8 cellular contexts compared by ENCODE assay signal in genomic region chr16:10945065-10945787, GRCh38. TPM values are rescaled to one million over a fixed set of nuclear protein-coding genes. Genes with fewer than 3 reads are reported as not detected.
DNase-seq lines count a peak whose midpoint lies in the region; ATAC-seq lines count a peak whose summit lies in the region.

No MANE protein-coding gene starts in this region.

- H3K9ac ChIP-seq in iPS-18a (ENCODE audit: low read length) = peak overlapping the region; percentile 29

- no peaks in the 10 kb centered on the region for H3K9me3 ChIP-seq in iPS-18a (ENCODE audit: control insufficient read depth, low read depth, low read length)

- peaks cover 40% of the 10 kb centered on the region for H3K4me1 ChIP-seq in iPS-18a (ENCODE audit: control insufficient read depth, low read depth, low read length)

- H3K27me3 ChIP-seq in iPS-18a (ENCODE audit: control insufficient read depth, insufficient read depth, low read length) = peaks cover 4% of the 10 kb centered on the region

- CTCF ChIA-PET in activated CD4-positive, alpha-beta memory T cell treated with anti-CD3 and anti-CD28 coated beads, Interleukin-2, amount 10 ng/mL, durations not matched to agents 7 days and 5 days (lab: Charles Lee) = interaction anchor here (0.6 to 1.9 kb wide), 5 partner anchors 9 to 1034 kb away, joined by 3 to 10 read pairs (median 4); no protein-coding TSS in a partner anchor

- H3K27ac ChIP-seq in iPS-18a (ENCODE audit: low read length) = no peak overlapping the region

- no peaks in the 10 kb centered on the region for H3K9me3 Mint-ChIP-seq in activated CD4-positive, alpha-beta memory T cell treated with anti-CD3 and anti-CD28 coated beads, Interleukin-2, amount 10 ng/mL, durations not matched to agents 7 days and 5 days
- H3K9me3 Mint-ChIP-seq in stimulated activated naive B cell treated with anti-CD40 and anti-IgM and Interleukin-4, amounts not matched to agents 10 μg/mL and 1 μg/mL and 100 μg/mL, for 72 hours = no peaks in the 10 kb centered on the region

- DNase-seq in NCI-H146 (lab: John Stamatoyannopoulos, UW) (peak; percentile 37), NCI-H146 treated with DMSO at 0.1 percent for 48 hours (lab: John Stamatoyannopoulos, UW; ENCODE audit: unreplicated experiment) (no peak), NCI-H2171 treated with DMSO at 0.1 percent for 48 hours (lab: John Stamatoyannopoulos, UW) (no peak)
- no peak for DNase-seq in activated CD4-positive, alpha-beta memory T cell treated with anti-CD3 and anti-CD28 coated beads, Interleukin-2, amount 10 ng/mL, durations not matched to agents 7 days and 5 days
- DNase-seq in stimulated activated naive B cell treated with anti-CD40 and anti-IgM and Interleukin-4, amounts not matched to agents 10 μg/mL and 1 μg/mL and 100 μg/mL, for 72 hours = no peak
- DNase-seq in stimulated activated CD4-positive, alpha-beta T cell treated with anti-CD3 and anti-CD28 coated beads, Interleukin-4, amount 100 ng/mL, for 1 hour = no peak

- H3K4me3 Mint-ChIP-seq in activated CD4-positive, alpha-beta memory T cell treated with anti-CD3 and anti-CD28 coated beads, Interleukin-2, amount 10 ng/mL, durations not matched to agents 7 days and 5 days = peak overlapping the region; percentile 78
- H3K4me3 Mint-ChIP-seq in stimulated activated naive B cell treated with anti-CD40 and anti-IgM and Interleukin-4, amounts not matched to agents 10 μg/mL and 1 μg/mL and 100 μg/mL, for 72 hours = peak overlapping the region; percentile 94 to 99

- H3K4me3 ChIP-seq in iPS-18a (ENCODE audit: low read length) = peak overlapping the region; percentile 75

- peaks cover 3% of the 10 kb centered on the region for H3K36me3 Mint-ChIP-seq in activated CD4-positive, alpha-beta memory T cell treated with anti-CD3 and anti-CD28 coated beads, Interleukin-2, amount 10 ng/mL, durations not matched to agents 7 days and 5 days (ENCODE audit: low read depth)
- peaks cover 15 to 32% of the 10 kb centered on the region in 2 donors for H3K36me3 Mint-ChIP-seq in stimulated activated naive B cell treated with anti-CD40 and anti-IgM and Interleukin-4, amounts not matched to agents 10 μg/mL and 1 μg/mL and 100 μg/mL, for 72 hours

- POLR2A ChIA-PET in activated CD4-positive, alpha-beta memory T cell treated with anti-CD3 and anti-CD28 coated beads, Interleukin-2, amount 10 ng/mL, durations not matched to agents 7 days and 5 days (lab: Charles Lee) = interaction anchor here (0.6 to 2.0 kb wide), 7 partner anchors 12 to 906 kb away, joined by 3 to 11 read pairs (median 4); partner anchors contain the start of genes RSL1D1, SNN, TXNDC11 and ZC3H7A

- peak overlapping the region; percentile 26 for H3K27ac Mint-ChIP-seq in activated CD4-positive, alpha-beta memory T cell treated with anti-CD3 and anti-CD28 coated beads, Interleukin-2, amount 10 ng/mL, durations not matched to agents 7 days and 5 days
- peak overlapping the region; percentile 98 for H3K27ac Mint-ChIP-seq in stimulated activated naive B cell treated with anti-CD40 and anti-IgM and Interleukin-4, amounts not matched to agents 10 μg/mL and 1 μg/mL and 100 μg/mL, for 72 hours

- ATAC-seq in stimulated activated naive B cell treated with anti-CD40 and anti-IgM and Interleukin-4, amounts not matched to agents 10 μg/mL and 1 μg/mL and 100 μg/mL, for 72 hours (replicated peaks) = no peak
- no peak for ATAC-seq in HG02970 (IDR thresholded peaks at IDR 0.05; ENCODE audit: low FRiP score, unreplicated experiment)

- no peaks in the 10 kb centered on the region for H3K27me3 Mint-ChIP-seq in activated CD4-positive, alpha-beta memory T cell treated with anti-CD3 and anti-CD28 coated beads, Interleukin-2, amount 10 ng/mL, durations not matched to agents 7 days and 5 days
- H3K27me3 Mint-ChIP-seq in stimulated activated naive B cell treated with anti-CD40 and anti-IgM and Interleukin-4, amounts not matched to agents 10 μg/mL and 1 μg/mL and 100 μg/mL, for 72 hours = no peaks in the 10 kb centered on the region

- no peaks in the 10 kb centered on the region for H3K36me3 ChIP-seq in iPS-18a (ENCODE audit: control insufficient read depth, low read depth, low read length)

- H3K4me1 Mint-ChIP-seq in activated CD4-positive, alpha-beta memory T cell treated with anti-CD3 and anti-CD28 coated beads, Interleukin-2, amount 10 ng/mL, durations not matched to agents 7 days and 5 days = peaks cover 72% of the 10 kb centered on the region
- H3K4me1 Mint-ChIP-seq in stimulated activated naive B cell treated with anti-CD40 and anti-IgM and Interleukin-4, amounts not matched to agents 10 μg/mL and 1 μg/mL and 100 μg/mL, for 72 hours = peaks cover 54 to 78% of the 10 kb centered on the region in 2 donors

RNA-seq across cellular contexts. Expression of gene CLEC16A, which starts 0.9 kb away (rescaled TPM):
- 10 to 100 TPM; 30.3 to 32.4 TPM for total RNA-seq in activated CD4-positive, alpha-beta memory T cell treated with anti-CD3 and anti-CD28 coated beads, Interleukin-2, amount 10 ng/mL, durations not matched to agents 7 days and 5 days

RNA-seq across cellular contexts. Expression of gene DEXI, which starts 3.0 kb away (rescaled TPM):
- 10 to 100 TPM; 24.2 to 24.7 TPM for total RNA-seq in activated CD4-positive, alpha-beta memory T cell treated with anti-CD3 and anti-CD28 coated beads, Interleukin-2, amount 10 ng/mL, durations not matched to agents 7 days and 5 days
